8 cellular contexts compared by ENCODE assay signal in genomic region chr5:124735169-124735858, GRCh38. TPM values are rescaled to one million over a fixed set of nuclear protein-coding genes. Genes with fewer than 3 reads are reported as not detected.
DNase-seq lines count a peak whose midpoint lies in the region; ATAC-seq and TF ChIP-seq lines count a peak whose summit lies in the region.

No MANE protein-coding gene starts in this region.

- peak overlapping the region; percentile 40 for H3K4me3 ChIP-seq in GM12865 (ENCODE audit: low read depth, low read length)
- H3K4me3 ChIP-seq in SU-DHL-6 (ENCODE audit: insufficient read depth, low read length, poor library complexity, severe bottlenecking): peak overlapping the region; percentile 49
- peak overlapping the region; percentile 11 to 36 for H3K4me3 ChIP-seq in right atrium auricular region
- H3K4me3 ChIP-seq in skeletal muscle tissue (ENCODE audit: low read length in 3 of 3): peak overlapping the region; percentile 48 to 62 (median 60)

- H3K9ac ChIP-seq in SU-DHL-6 (ENCODE audit: low read length) (peak overlapping the region; percentile 66), skeletal muscle tissue (ENCODE audit: low read depth in 1 of 3, low read length in 3 of 3) (peak overlapping the region in 2 of 3 donors; percentile 27 to 32)

- H4K20me1 ChIP-seq in SU-DHL-6 (ENCODE audit: low read depth, low read length): no peaks in the 10 kb centered on the region

- no peaks in the 10 kb centered on the region for H3K9me2 ChIP-seq in SU-DHL-6 (replicated peaks; ENCODE audit: insufficient read depth, low read length)

- no peak overlapping the region for H2AFZ ChIP-seq in SU-DHL-6 (ENCODE audit: low read depth, low read length, severe bottlenecking)

- H3K9me3 ChIP-seq in SU-DHL-6 (ENCODE audit: insufficient read depth, low read length): no peaks in the 10 kb centered on the region
- no peaks in the 10 kb centered on the region for H3K9me3 ChIP-seq in right atrium auricular region
- no peaks in the 10 kb centered on the region for H3K9me3 ChIP-seq in skeletal muscle tissue (ENCODE audit: control insufficient read depth in 3 of 3, low read length in 3 of 3)

- H3K36me3 ChIP-seq in SU-DHL-6 (ENCODE audit: low read length): no peaks in the 10 kb centered on the region
- H3K36me3 ChIP-seq in right atrium auricular region: no peaks in the 10 kb centered on the region
- no peaks in the 10 kb centered on the region for H3K36me3 ChIP-seq in skeletal muscle tissue (ENCODE audit: control insufficient read depth in 3 of 3, insufficient read depth in 3 of 3, low read length in 3 of 3)

- TF ChIP-seq CTCF in GM12865 (IDR thresholded peaks at IDR 0.05; ENCODE audit: insufficient read depth, low read depth, low read length, missing control alignments): no peak
- TF ChIP-seq CTCF in SU-DHL-6 (IDR thresholded peaks at IDR 0.05; ENCODE audit: insufficient read depth, low read length, poor library complexity, severe bottlenecking): no peak
- no peak for TF ChIP-seq CTCF in right atrium auricular region (IDR thresholded peaks at IDR 0.05)

- peak overlapping the region; percentile 98 for H3K27ac ChIP-seq in SU-DHL-6 (ENCODE audit: low read depth, low read length)
- peak overlapping the region; percentile 46 to 49 for H3K27ac ChIP-seq in right atrium auricular region
- peak overlapping the region; percentile 36 for H3K27ac ChIP-seq in skeletal muscle tissue (ENCODE audit: low read depth, low read length)

- DNase-seq in GM12865 (ENCODE audit: low read depth): no peak
- DNase-seq in right atrium auricular region (ENCODE audit: low spot score): no peak
- no peak for DNase-seq in NCI-H1417 treated with DMSO at 0.1 percent for 48 hours (lab: John Stamatoyannopoulos, UW)
- no peak for DNase-seq in NOMO-1 treated with dmso at 0.1 percent for 144 hours (lab: John Stamatoyannopoulos, UW; ENCODE audit: unreplicated experiment)
- DNase-seq in HUDEP-2 (lab: John Stamatoyannopoulos, UW; ENCODE audit: unreplicated experiment in 76 of 76): no peak

- H3K27me3 ChIP-seq in SU-DHL-6 (ENCODE audit: low read length) (no peaks in the 10 kb centered on the region), right atrium auricular region (no peaks in the 10 kb centered on the region), skeletal muscle tissue (ENCODE audit: control insufficient read depth in 3 of 3, insufficient read depth in 3 of 3, low read length in 3 of 3) (no peaks in the 10 kb centered on the region)

- peaks cover 100% of the 10 kb centered on the region for H3K79me2 ChIP-seq in SU-DHL-6 (ENCODE audit: insufficient read depth, low read length)

- peak overlapping the region; percentile 96 for H3K4me2 ChIP-seq in SU-DHL-6 (ENCODE audit: low read depth, low read length, poor library complexity, severe bottlenecking)

- no peak for ATAC-seq in HG03342 (IDR thresholded peaks at IDR 0.05; ENCODE audit: unreplicated experiment)

- H3K4me1 ChIP-seq in right atrium auricular region (peaks cover 0 to 63% of the 10 kb centered on the region in 2 donors), skeletal muscle tissue (ENCODE audit: control insufficient read depth in 3 of 3, insufficient read depth in 3 of 3, low read length in 3 of 3) (peaks cover 16 to 25% (median 22%) of the 10 kb centered on the region in 3 donors)

- peaks cover 66% of the 10 kb centered on the region for H3F3A ChIP-seq in SU-DHL-6 (ENCODE audit: insufficient read depth)

RNA-seq across cellular contexts. Expression of gene ZNF608, which starts 11.1 kb away (rescaled TPM):
- total RNA-seq in right atrium auricular region (10 to 100 TPM; 29.4 to 38.7 TPM), skeletal muscle tissue (31.3 TPM)

Comparison
In these comparisons a context has a peak if more than half of its experiments do, and no peak if none do; other contexts are left out.
1. H3K27ac ChIP-seq: peak in every context shown above with its lines; median percentile 98 in SU-DHL-6; 48 in right atrium auricular region; 36 in skeletal muscle tissue.